19 cellular contexts compared by ENCODE assay signal in genomic region chr18:62807406-62807805, GRCh38.
"Had no signal": no experiment of that assay in that cellular context is flagged by ENCODE, and none has a peak within 500 bp of the region (broad histone marks: within the 10 kb centered on the region; RNA-seq: fewer than 3 reads in every experiment).

No MANE protein-coding gene starts in this region.

- H3K27ac ChIP-seq: foreskin keratinocyte, hepatocyte, left ventricle myocardium inferior, ovary, prostate gland, thyroid gland, VCaP had no signal

- H3K27me3 ChIP-seq: foreskin keratinocyte, hepatocyte, ovary, thyroid gland had no signal

- H3K4me2 ChIP-seq: hepatocyte had no signal

- H3K9me3 ChIP-seq: left ventricle myocardium inferior, ovary, prostate gland, thyroid gland had no signal

- H3K4me1 ChIP-seq: foreskin keratinocyte, prostate gland had no signal

- H3K36me3 ChIP-seq: left ventricle myocardium inferior, ovary, prostate gland, thyroid gland had no signal

- DNase-seq: activated CD4-positive, alpha-beta T cell treated with anti-CD3 and anti-CD28 coated beads, Interleukin-2, amount 10 ng/mL, durations not matched to agents 7 days and 5 days; activated CD8-positive, alpha-beta memory T cell treated with anti-CD3 and anti-CD28 coated beads, Interleukin-2, amount 10 ng/mL, durations not matched to agents 7 days and 5 days; activated CD8-positive, alpha-beta T cell treated with anti-CD3 and anti-CD28 coated beads for 36 hours; activated gamma-delta T cell treated with Interleukin-2 at 50 U/mL for 16 hours; activated T-cell treated with anti-CD3 and anti-CD28 coated beads for 4 hours; aorta; foreskin keratinocyte; immature natural killer cell; left ventricle myocardium inferior; ovary; stimulated activated CD4-positive, alpha-beta T cell treated with anti-CD3 and anti-CD28 coated beads, Interleukin-12 subunit alpha, Interleukin-12 subunit beta, amount 100 ng/mL, for 4 hours; substantia nigra; thyroid gland had no signal

- FAIRE-seq: endometrium had no signal

- ATAC-seq: activated CD4-positive, CD25-positive, alpha-beta regulatory T cell treated with anti-CD3 and anti-CD28 coated beads, Interleukin-2, amount 50 U/mL, for 24 hours; activated CD8-positive, alpha-beta memory T cell treated with anti-CD3 and anti-CD28 coated beads, Interleukin-2, amount 10 ng/mL, durations not matched to agents 7 days and 5 days; activated CD8-positive, alpha-beta T cell treated with anti-CD3 and anti-CD28 coated beads for 36 hours; foreskin keratinocyte; natural killer cell treated with Interleukin-12 subunit alpha and Interleukin-12 subunit beta and Interleukin-15 and Interleukin-18, amount 100 ng/mL, for 72 hours had no signal

- H3K4me3 ChIP-seq: hepatocyte, left ventricle myocardium inferior, ovary, prostate gland, thyroid gland had no signal
